Comparison of ENCODE assay signal across 10 cellular contexts in the genomic region with DNA sequence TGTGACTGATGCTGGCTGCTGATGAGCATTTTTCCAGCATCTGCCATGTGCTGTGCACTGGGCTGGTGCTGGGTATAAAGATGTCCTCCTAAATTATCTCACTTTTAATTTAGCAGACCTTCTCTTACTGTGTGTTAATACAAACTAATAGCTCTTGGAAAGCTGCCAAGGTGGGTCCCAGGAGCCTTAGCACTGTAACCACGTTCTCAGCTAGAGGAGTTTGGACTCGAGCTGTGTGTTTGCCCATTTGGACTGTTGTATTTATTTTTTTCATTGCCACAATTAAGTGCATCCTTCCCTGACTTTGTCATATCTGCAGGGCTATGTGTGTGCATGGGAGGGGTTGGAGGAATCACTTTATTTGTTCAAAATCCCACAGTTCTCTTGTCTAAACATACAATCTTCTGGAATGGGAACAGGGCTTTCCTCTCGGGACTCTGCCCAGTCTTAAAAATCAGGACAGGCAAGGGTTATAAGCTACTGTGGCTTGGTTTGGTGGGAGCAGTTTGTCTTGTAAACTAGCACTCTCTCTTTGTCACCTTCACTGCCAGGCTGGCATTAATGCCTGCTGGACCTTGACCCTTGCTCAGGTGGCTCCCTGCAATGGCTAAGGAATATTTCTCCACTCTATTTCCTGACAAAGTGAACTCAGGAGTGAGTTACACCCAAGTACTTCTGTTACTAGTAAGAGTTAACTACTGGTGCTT.
DNase-seq lines count a peak whose midpoint lies in the region; ATAC-seq and TF ChIP-seq lines count a peak whose summit lies in the region.
"Had no signal": no experiment of that assay in that cellular context is flagged by ENCODE, and none has a peak within 500 bp of the region (broad histone marks: within the 10 kb centered on the region; RNA-seq: fewer than 3 reads in every experiment).

No MANE protein-coding gene starts in this region.

- peaks cover 96% of the 10 kb centered on the region for H3K4me1 ChIP-seq in left ventricle myocardium inferior
- peaks cover 14 to 84% (median 78%) of the 10 kb centered on the region in 9 donors for H3K4me1 ChIP-seq in heart right ventricle

- no peaks in the 10 kb centered on the region for H3K36me3 ChIP-seq in left ventricle myocardium inferior
- H3K36me3 ChIP-seq in heart right ventricle = peaks cover 0 to 4% (median 0%) of the 10 kb centered on the region in 9 donors

- DNase-seq in left ventricle myocardium inferior (no peak), heart right ventricle (no peak), NCI-H2227 treated with DMSO at 0.1 percent for 48 hours (lab: John Stamatoyannopoulos, UW) (peak; percentile 19), fibroblast of peridontal ligament (ENCODE audit: extremely low read depth) (peak; percentile 43), SW 1271 (lab: John Stamatoyannopoulos, UW) (no peak), DMS114 treated with DMSO at 0.1 percent for 48 hours (lab: John Stamatoyannopoulos, UW; ENCODE audit: unreplicated experiment) (no peak), HK-2 (ENCODE audit: unreplicated experiment) (no peak)
- DNase-seq in activated naive CD4-positive, alpha-beta T cell (lab: John Stamatoyannopoulos, UW) = no peak
- DNase-seq: AML-193, hippocampal formation had no signal

- intact Hi-C loops in left ventricle myocardium inferior (cut with micrococcal nuclease) = no loop called here
- intact Hi-C loops in heart right ventricle (cut with DNase I) = loop anchor here in 8 of 10 donors (5.0 to 10.0 kb wide), 10 partner anchors 51 to 288 kb away; partner anchors contain the start of gene MGAT5 (in 1 of the 8)

- H3K27me3 ChIP-seq in left ventricle myocardium inferior (ENCODE audit: low read depth) = no peaks in the 10 kb centered on the region
- no peaks in the 10 kb centered on the region for H3K27me3 ChIP-seq in heart right ventricle

- no peak for ATAC-seq in heart right ventricle

- H3K9me3 ChIP-seq in left ventricle myocardium inferior (replicated peaks) (no peaks in the 10 kb centered on the region), heart right ventricle (no peaks in the 10 kb centered on the region)

- no peak for TF ChIP-seq CTCF in left ventricle myocardium inferior (IDR thresholded peaks at IDR 0.05; ENCODE audit: borderline replicate concordance)
- no peak for TF ChIP-seq CTCF in heart right ventricle (IDR thresholded peaks at IDR 0.05)

- H3K4me3 ChIP-seq in left ventricle myocardium inferior = no peak overlapping the region
- no peak overlapping the region for H3K4me3 ChIP-seq in heart right ventricle

- 12 to 20% methylated on average over 3 of the region's 3 CpGs for WGBS in heart right ventricle, 2 donors

- H3K27ac ChIP-seq in left ventricle myocardium inferior (replicated peaks) = peak overlapping the region; percentile 34
- peak overlapping the region in 2 of 10 donors; percentile 7 to 29 for H3K27ac ChIP-seq in heart right ventricle

Comparison
In these comparisons a context has a peak if more than half of its experiments do, and no peak if none do; other contexts are left out.
1. DNase-seq: peak in NCI-H2227 treated with DMSO at 0.1 percent for 48 hours (single experiment) and fibroblast of peridontal ligament (single experiment); none in left ventricle myocardium inferior (single experiment), heart right ventricle (0 of 2), SW 1271 (0 of 2), DMS114 treated with DMSO at 0.1 percent for 48 hours (single experiment), activated naive CD4-positive, alpha-beta T cell (0 of 4) and HK-2 (single experiment).